ENCODE assay signal across 15 cellular contexts in the genomic region with DNA sequence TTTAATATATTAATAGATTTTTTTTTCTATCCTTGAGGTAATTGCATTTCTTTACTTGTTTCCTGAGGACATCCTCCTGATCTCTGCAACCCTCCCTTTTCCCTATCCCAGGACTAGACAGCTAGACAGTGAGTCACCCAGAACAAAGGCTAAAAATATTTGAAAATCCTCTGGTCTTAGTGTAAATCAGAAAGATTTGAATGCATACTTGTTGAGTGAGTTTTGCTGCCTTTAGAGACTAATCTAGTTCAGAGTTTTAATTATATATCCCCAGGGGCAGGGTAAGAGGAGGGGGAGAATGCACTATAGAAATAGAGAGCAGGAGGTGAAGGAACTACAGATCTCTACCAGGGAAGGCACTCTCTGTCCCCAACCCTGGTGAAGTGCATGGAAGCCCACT.
DNase-seq lines count a peak whose midpoint lies in the region; ATAC-seq and TF ChIP-seq lines count a peak whose summit lies in the region.
"Had no signal": no experiment of that assay in that cellular context is flagged by ENCODE, and none has a peak within 500 bp of the region (broad histone marks: within the 10 kb centered on the region; RNA-seq: fewer than 3 reads in every experiment).

No MANE protein-coding gene starts in this region.

- H3K27ac ChIP-seq in AG04450 (ENCODE audit: low read depth, low read length) (peak overlapping the region; percentile 40), colonic mucosa (no peak overlapping the region)
- H3K27ac ChIP-seq: vagina had no signal

- POLR2A ChIA-PET in AG04450 (lab: Yijun Ruan, JAX) = interaction anchor here (0.7 to 1.1 kb wide), 2 partner anchors 11 to 43 kb away, joined by 3 read pairs; no protein-coding TSS in a partner anchor

- no peaks in the 10 kb centered on the region for H3K9me3 ChIP-seq in AG04450 (ENCODE audit: control insufficient read depth, insufficient read depth, low read length)
- no peaks in the 10 kb centered on the region for H3K9me3 ChIP-seq in colonic mucosa
- H3K9me3 ChIP-seq: BE2C, vagina had no signal

- TF ChIP-seq CTCF in AG04450 (IDR thresholded peaks at IDR 0.05; ENCODE audit: low read depth, low read length) (no peak), choroid plexus epithelial cell (conservative IDR thresholded peaks at IDR 0.05; ENCODE audit: low read depth, low read length) (no peak), colonic mucosa (IDR thresholded peaks at IDR 0.05) (no peak)

- no peaks in the 10 kb centered on the region for H3K36me3 ChIP-seq in H7 (replicated peaks; ENCODE audit: control insufficient read depth, insufficient read depth, low read length)
- H3K36me3 ChIP-seq in colonic mucosa = no peaks in the 10 kb centered on the region
- H3K36me3 ChIP-seq: BE2C, vagina had no signal

- no peak overlapping the region for H3K4me3 ChIP-seq in AG04450 (ENCODE audit: low read depth, low read length)
- no peak overlapping the region for H3K4me3 ChIP-seq in choroid plexus epithelial cell (ENCODE audit: low read depth, low read length)
- H3K4me3 ChIP-seq in H7 (ENCODE audit: insufficient read depth, low read depth, low read length) = no peak overlapping the region
- no peak overlapping the region for H3K4me3 ChIP-seq in colonic mucosa
- H3K4me3 ChIP-seq: vagina had no signal

- H3K4me1 ChIP-seq in colonic mucosa = no peaks in the 10 kb centered on the region
- H3K4me1 ChIP-seq: BE2C, vagina had no signal

- CTCF ChIA-PET in AG04450 (lab: Charles Lee) = interaction anchor here (1.3 kb wide), 1 partner anchor 9 kb away, joined by 5 read pairs; no protein-coding TSS in a partner anchor

- intact Hi-C loops in colonic mucosa (cut with DNase I) = no loop called here

- DNase-seq in AG04450 (ENCODE audit: low read depth, low spot score) (peak; percentile 61), M059J (ENCODE audit: low read depth) (peak; percentile 94), choroid plexus epithelial cell (ENCODE audit: low read depth) (peak; percentile 83), kidney glomerular epithelial cell (lab: John Stamatoyannopoulos, UW) (peak; percentile 86), putamen (ENCODE audit: low spot score) (no peak), H7 (no peak), colonic mucosa (no peak)
- DNase-seq: activated CD4-positive, alpha-beta memory T cell treated with anti-CD3 and anti-CD28 coated beads for 36 hours; activated effector memory CD4-positive, alpha-beta T cell treated with anti-CD3 and anti-CD28 coated beads, Interleukin-2, amount 50 U/mL, for 16 hours; BE2C; NCI-H2171 treated with DMSO at 0.1 percent for 48 hours; T-helper 2 cell had no signal

- no peak overlapping the region for H3K9ac ChIP-seq in colonic mucosa (ENCODE audit: low read depth in 2 of 2, low read length in 2 of 2)

- no peaks in the 10 kb centered on the region for H3K27me3 ChIP-seq in AG04450 (ENCODE audit: control insufficient read depth, insufficient read depth, low read length)
- H3K27me3 ChIP-seq in H7 (ENCODE audit: control insufficient read depth, insufficient read depth, low read length) = no peaks in the 10 kb centered on the region
- H3K27me3 ChIP-seq in colonic mucosa = no peaks in the 10 kb centered on the region
- H3K27me3 ChIP-seq: BE2C, vagina had no signal

- no peak for ATAC-seq in HG03469 (IDR thresholded peaks at IDR 0.05; ENCODE audit: unreplicated experiment)
- ATAC-seq: left lobe of liver had no signal

Comparison
In these comparisons a context has a peak if more than half of its experiments do, and no peak if none do; other contexts are left out.
1. DNase-seq: peak in AG04450 (single experiment), M059J (single experiment), choroid plexus epithelial cell (single experiment) and kidney glomerular epithelial cell (single experiment); none in putamen (single experiment), H7 (single experiment) and colonic mucosa (single experiment).